In the genomic region with DNA sequence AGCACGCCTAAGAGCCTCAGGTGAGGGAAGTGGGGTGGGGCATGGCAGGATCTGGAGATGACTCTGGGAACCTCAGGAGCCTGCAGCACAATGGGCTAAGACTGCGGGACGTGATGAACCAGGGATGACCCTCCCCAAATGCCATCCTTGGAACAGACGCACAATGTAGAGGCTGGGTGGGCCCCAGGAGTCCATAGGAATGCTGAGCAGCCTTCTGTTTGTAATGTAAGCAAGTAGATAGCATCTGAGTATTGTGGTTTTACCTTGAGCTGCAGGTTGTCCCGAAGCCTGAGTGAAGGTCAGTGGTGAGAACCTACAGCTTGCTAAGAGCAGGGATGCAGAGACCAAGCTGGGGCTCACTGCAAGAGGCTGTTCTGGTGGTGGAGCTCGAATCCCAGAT, we compare ENCODE assay signal across 35 cellular contexts. TPM values are rescaled to one million over a fixed set of nuclear protein-coding genes. Genes with fewer than 3 reads are reported as not detected.
"Had no signal": no experiment of that assay in that cellular context is flagged by ENCODE, and none has a peak within 500 bp of the region (broad histone marks: within the 10 kb centered on the region; RNA-seq: fewer than 3 reads in every experiment).

No MANE protein-coding gene starts in this region.

- H3K4me3 Mint-ChIP-seq: activated B cell treated with CpG ODN at 0.5 μM for 24 hours; activated CD4-positive, alpha-beta memory T cell treated with anti-CD3 and anti-CD28 coated beads for 36 hours; activated CD4-positive, alpha-beta T cell treated with anti-CD3 and anti-CD28 coated beads, Interleukin-2, amount 10 ng/mL, durations not matched to agents 24 days and 14 days; activated CD8-positive, alpha-beta T cell treated with anti-CD3 and anti-CD28 coated beads for 36 hours; activated naive CD4-positive, alpha-beta T cell treated with anti-CD3 and anti-CD28 coated beads for 36 hours; activated naive CD8-positive, alpha-beta T cell treated with anti-CD3 and anti-CD28 coated beads for 36 hours; activated T-cell treated with anti-CD3 and anti-CD28 coated beads, Interleukin-2, amount 50 U/mL, for 4 hours; activated T-cell treated with anti-CD3 and anti-CD28 coated beads, Interleukin-2, amount 50 U/mL, for 72 hours; activated T-helper 1 cell treated with anti-CD3 and anti-CD28 coated beads, Interleukin-12 subunit alpha, Interleukin-12 subunit beta, Interleukin-2, Interleukin-4 antibody, amounts not matched to agents 30 ng/mL and 10 ng/mL and 1 ng/mL, durations not matched to agents 14 hours and 24 hours and 36 hours; activated T-helper 17 cell treated with anti-CD3 and anti-CD28 coated beads, Interleukin-2, amount 50 U/mL, for 72 hours; brain; T-helper 1 cell treated with Interleukin-12 subunit alpha and Interleukin-12 subunit beta and Interleukin-4 antibody, amounts not matched to agents 30 μg/mL and 1 μg/mL, for 36 hours; T-helper 2 cell treated with Interferon-gamma antibody and Interleukin-4, amounts not matched to agents 5 μg/mL and 100 μg/mL, for 36 hours had no signal

- DNase-seq: activated B cell treated with CpG ODN at 0.5 μM for 24 hours; activated CD4-positive, alpha-beta memory T cell treated with anti-CD3 and anti-CD28 coated beads for 36 hours; activated CD4-positive, alpha-beta T cell treated with anti-CD3 and anti-CD28 coated beads for 4 hours; activated CD4-positive, alpha-beta T cell treated with anti-CD3 and anti-CD28 coated beads, Interleukin-2, amount 10 ng/mL, durations not matched to agents 24 days and 14 days; activated CD4-positive, alpha-beta T cell treated with anti-CD3 and anti-CD28 coated beads, Interleukin-2, amount 50 U/mL, for 1 hour; activated CD4-positive, alpha-beta T cell treated with anti-CD3 and anti-CD28 coated beads, Interleukin-2, amount 50 U/mL, for 4 hours; activated CD4-positive, CD25-positive, alpha-beta regulatory T cell treated with anti-CD3 and anti-CD28 coated beads, Interleukin-2, amount 50 U/mL, for 72 hours; activated CD8-positive, alpha-beta memory T cell treated with anti-CD3 and anti-CD28 coated beads, Interleukin-2, amount 50 U/mL, for 4 hours; activated CD8-positive, alpha-beta T cell treated with anti-CD3 and anti-CD28 coated beads for 36 hours; activated effector memory CD4-positive, alpha-beta T cell treated with anti-CD3 and anti-CD28 coated beads, Interleukin-2, amount 50 U/mL, for 16 hours; activated gamma-delta T cell treated with Interleukin-2 at 50 U/mL for 16 hours; activated naive CD4-positive, alpha-beta T cell; activated naive CD4-positive, alpha-beta T cell treated with anti-CD3 and anti-CD28 coated beads for 36 hours; activated naive CD4-positive, alpha-beta T cell treated with anti-CD3 and anti-CD28 coated beads, Interleukin-2, amount 50 U/mL, for 16 hours; activated naive CD8-positive, alpha-beta T cell treated with anti-CD3 and anti-CD28 coated beads for 36 hours; activated T-cell treated with anti-CD3 and anti-CD28 coated beads for 4 hours; activated T-cell treated with anti-CD3 and anti-CD28 coated beads, Interleukin-2, amount 50 U/mL, for 1 hour; activated T-cell treated with anti-CD3 and anti-CD28 coated beads, Interleukin-2, amount 50 U/mL, for 4 hours; activated T-cell treated with anti-CD3 and anti-CD28 coated beads, Interleukin-2, amount 50 U/mL, for 72 hours; adrenal gland; amniotic stem cell; aorta; central memory CD4-positive, alpha-beta T cell; T-helper 1 cell; T-helper 2 cell; T-helper 9 cell had no signal

- H3K4me1 ChIP-seq: adrenal gland had no signal

- H3K27ac Mint-ChIP-seq: activated B cell treated with CpG ODN at 0.5 μM for 24 hours; activated CD4-positive, alpha-beta memory T cell treated with anti-CD3 and anti-CD28 coated beads for 36 hours; activated CD4-positive, alpha-beta T cell treated with anti-CD3 and anti-CD28 coated beads, Interleukin-2, amount 10 ng/mL, durations not matched to agents 24 days and 14 days; activated CD8-positive, alpha-beta T cell treated with anti-CD3 and anti-CD28 coated beads for 36 hours; activated naive CD4-positive, alpha-beta T cell treated with anti-CD3 and anti-CD28 coated beads for 36 hours; activated naive CD4-positive, alpha-beta T cell treated with anti-CD3 and anti-CD28 coated beads, Interleukin-2, amount 50 U/mL, for 72 hours; activated T-cell treated with anti-CD3 and anti-CD28 coated beads, Interleukin-2, amount 50 U/mL, for 72 hours; activated T-helper 1 cell treated with anti-CD3 and anti-CD28 coated beads, Interleukin-12 subunit alpha, Interleukin-12 subunit beta, Interleukin-2, Interleukin-4 antibody, amounts not matched to agents 30 ng/mL and 10 ng/mL and 1 ng/mL, durations not matched to agents 14 hours and 24 hours and 36 hours; activated T-helper 17 cell treated with anti-CD3 and anti-CD28 coated beads, Interleukin-2, amount 50 U/mL, for 72 hours; brain; T-helper 1 cell treated with Interleukin-12 subunit alpha and Interleukin-12 subunit beta and Interleukin-4 antibody, amounts not matched to agents 30 μg/mL and 1 μg/mL, for 36 hours; T-helper 2 cell treated with Interferon-gamma antibody and Interleukin-4, amounts not matched to agents 5 μg/mL and 100 μg/mL, for 36 hours had no signal

- H3K4me1 Mint-ChIP-seq: activated B cell treated with CpG ODN at 0.5 μM for 24 hours; activated CD4-positive, alpha-beta T cell treated with anti-CD3 and anti-CD28 coated beads, Interleukin-2, amount 10 ng/mL, durations not matched to agents 24 days and 14 days; activated naive CD8-positive, alpha-beta T cell treated with anti-CD3 and anti-CD28 coated beads for 36 hours; activated T-helper 17 cell treated with anti-CD3 and anti-CD28 coated beads, Interleukin-2, amount 50 U/mL, for 72 hours had no signal

- H3K9me3 ChIP-seq: adrenal gland had no signal

- H3K4me3 ChIP-seq: adrenal gland had no signal

- H3K36me3 Mint-ChIP-seq: activated CD4-positive, alpha-beta memory T cell treated with anti-CD3 and anti-CD28 coated beads for 36 hours; activated naive CD4-positive, alpha-beta T cell treated with anti-CD3 and anti-CD28 coated beads, Interleukin-2, amount 50 U/mL, for 72 hours; activated naive CD8-positive, alpha-beta T cell treated with anti-CD3 and anti-CD28 coated beads for 36 hours; brain had no signal

- H3K27ac ChIP-seq: adrenal gland, VCaP had no signal

- H3K9me3 Mint-ChIP-seq: activated B cell treated with CpG ODN at 0.5 μM for 24 hours; activated CD4-positive, alpha-beta memory T cell treated with anti-CD3 and anti-CD28 coated beads for 36 hours; activated CD4-positive, alpha-beta T cell treated with anti-CD3 and anti-CD28 coated beads, Interleukin-2, amount 10 ng/mL, durations not matched to agents 24 days and 14 days; activated CD8-positive, alpha-beta T cell treated with anti-CD3 and anti-CD28 coated beads for 36 hours; activated naive CD4-positive, alpha-beta T cell treated with anti-CD3 and anti-CD28 coated beads for 36 hours; activated naive CD4-positive, alpha-beta T cell treated with anti-CD3 and anti-CD28 coated beads, Interleukin-2, amount 50 U/mL, for 72 hours; activated naive CD8-positive, alpha-beta T cell treated with anti-CD3 and anti-CD28 coated beads for 36 hours; activated T-cell treated with anti-CD3 and anti-CD28 coated beads, Interleukin-2, amount 50 U/mL, for 4 hours; activated T-cell treated with anti-CD3 and anti-CD28 coated beads, Interleukin-2, amount 50 U/mL, for 72 hours; activated T-helper 1 cell treated with anti-CD3 and anti-CD28 coated beads, Interleukin-12 subunit alpha, Interleukin-12 subunit beta, Interleukin-2, Interleukin-4 antibody, amounts not matched to agents 30 ng/mL and 10 ng/mL and 1 ng/mL, durations not matched to agents 14 hours and 24 hours and 36 hours; activated T-helper 17 cell treated with anti-CD3 and anti-CD28 coated beads, Interleukin-2, amount 50 U/mL, for 72 hours; T-helper 1 cell treated with Interleukin-12 subunit alpha and Interleukin-12 subunit beta and Interleukin-4 antibody, amounts not matched to agents 30 μg/mL and 1 μg/mL, for 36 hours; T-helper 2 cell treated with Interferon-gamma antibody and Interleukin-4, amounts not matched to agents 5 μg/mL and 100 μg/mL, for 36 hours had no signal

- ATAC-seq: activated CD8-positive, alpha-beta T cell treated with anti-CD3 and anti-CD28 coated beads for 36 hours; activated T-cell treated with anti-CD3 and anti-CD28 coated beads, Interleukin-2, amount 50 U/mL, for 4 hours; activated T-cell treated with anti-CD3 and anti-CD28 coated beads, Interleukin-2, amount 50 U/mL, for 72 hours; activated T-helper 17 cell treated with anti-CD3 and anti-CD28 coated beads, Interleukin-2, amount 50 U/mL, for 72 hours had no signal

- H3K36me3 ChIP-seq: adrenal gland had no signal

RNA-seq across cellular contexts. Expression of a gene that starts 5.9 kb away (rescaled TPM):
- total RNA-seq: activated B cell treated with CpG ODN at 0.5 μM for 24 hours; activated CD4-positive, alpha-beta memory T cell treated with anti-CD3 and anti-CD28 coated beads for 36 hours; activated CD4-positive, alpha-beta T cell treated with anti-CD3 and anti-CD28 coated beads, Interleukin-2, amount 10 ng/mL, durations not matched to agents 24 days and 14 days; activated CD8-positive, alpha-beta memory T cell treated with anti-CD3 and anti-CD28 coated beads for 36 hours; activated CD8-positive, alpha-beta T cell treated with anti-CD3 and anti-CD28 coated beads for 36 hours; activated naive CD4-positive, alpha-beta T cell treated with anti-CD3 and anti-CD28 coated beads for 36 hours; activated naive CD4-positive, alpha-beta T cell treated with anti-CD3 and anti-CD28 coated beads, Interleukin-2, amount 50 U/mL, for 72 hours; activated naive CD8-positive, alpha-beta T cell treated with anti-CD3 and anti-CD28 coated beads for 36 hours; activated T-cell treated with anti-CD3 and anti-CD28 coated beads, Interleukin-2, amount 50 U/mL, for 4 hours; activated T-cell treated with anti-CD3 and anti-CD28 coated beads, Interleukin-2, amount 50 U/mL, for 72 hours; activated T-helper 1 cell treated with anti-CD3 and anti-CD28 coated beads, Interleukin-12 subunit alpha, Interleukin-12 subunit beta, Interleukin-2, Interleukin-4 antibody, amounts not matched to agents 30 ng/mL and 10 ng/mL and 1 ng/mL, durations not matched to agents 14 hours and 24 hours and 36 hours; activated T-helper 17 cell treated with anti-CD3 and anti-CD28 coated beads, Interleukin-2, amount 50 U/mL, for 72 hours; aorta; astrocyte had no signal

RNA-seq across cellular contexts. Expression of a gene that starts 25.8 kb away (rescaled TPM):
- total RNA-seq: activated B cell treated with CpG ODN at 0.5 μM for 24 hours; activated CD4-positive, alpha-beta memory T cell treated with anti-CD3 and anti-CD28 coated beads for 36 hours; activated CD4-positive, alpha-beta T cell treated with anti-CD3 and anti-CD28 coated beads, Interleukin-2, amount 10 ng/mL, durations not matched to agents 24 days and 14 days; activated CD8-positive, alpha-beta memory T cell treated with anti-CD3 and anti-CD28 coated beads for 36 hours; activated CD8-positive, alpha-beta T cell treated with anti-CD3 and anti-CD28 coated beads for 36 hours; activated naive CD4-positive, alpha-beta T cell treated with anti-CD3 and anti-CD28 coated beads for 36 hours; activated naive CD4-positive, alpha-beta T cell treated with anti-CD3 and anti-CD28 coated beads, Interleukin-2, amount 50 U/mL, for 72 hours; activated naive CD8-positive, alpha-beta T cell treated with anti-CD3 and anti-CD28 coated beads for 36 hours; activated T-cell treated with anti-CD3 and anti-CD28 coated beads, Interleukin-2, amount 50 U/mL, for 4 hours; activated T-cell treated with anti-CD3 and anti-CD28 coated beads, Interleukin-2, amount 50 U/mL, for 72 hours; activated T-helper 1 cell treated with anti-CD3 and anti-CD28 coated beads, Interleukin-12 subunit alpha, Interleukin-12 subunit beta, Interleukin-2, Interleukin-4 antibody, amounts not matched to agents 30 ng/mL and 10 ng/mL and 1 ng/mL, durations not matched to agents 14 hours and 24 hours and 36 hours; activated T-helper 17 cell treated with anti-CD3 and anti-CD28 coated beads, Interleukin-2, amount 50 U/mL, for 72 hours had no signal
